8 cellular contexts compared by ENCODE assay signal in the genomic region with DNA sequence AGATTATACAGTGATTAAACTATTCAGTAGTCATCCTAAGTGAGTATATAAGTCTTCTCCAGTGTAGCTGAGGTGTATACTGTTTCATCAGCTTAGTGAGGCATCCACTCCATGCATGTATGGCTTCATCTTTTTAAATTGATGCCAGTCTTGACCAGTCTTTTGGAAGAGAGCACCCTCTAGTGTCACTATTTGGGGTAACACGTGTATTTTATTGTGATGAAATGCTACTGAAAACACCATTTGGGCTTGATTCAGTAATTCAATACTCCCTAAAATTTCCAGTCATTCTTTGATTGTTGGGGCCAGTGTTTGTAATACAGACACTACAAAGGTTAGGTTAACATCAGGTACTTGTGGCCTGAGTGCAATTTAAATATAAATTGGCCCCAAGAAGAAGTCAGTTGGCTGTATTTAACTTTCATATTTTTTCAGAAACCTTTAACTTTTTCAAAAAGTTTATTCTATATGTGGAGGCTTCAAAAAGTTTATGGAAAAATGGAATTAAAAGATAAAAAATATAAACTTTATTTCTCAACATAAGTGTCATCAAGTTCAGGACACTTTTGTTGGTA. TPM values are rescaled to one million over a fixed set of nuclear protein-coding genes. Genes with fewer than 3 reads are reported as not detected.
A peak's percentile ranks its signal among the peaks of the same experiment; 100 is the strongest.
DNase-seq lines count a peak whose midpoint lies in the region; ATAC-seq, FAIRE-seq and TF ChIP-seq lines count a peak whose summit lies in the region.

No MANE protein-coding gene starts in this region.

- TF ChIP-seq RAD21 in HepG2 (CRISPR knock-in tag; IDR thresholded peaks at IDR 0.05), result peak; percentile 59

- no peaks in the 10 kb centered on the region for H3K9me3 ChIP-seq in DND-41 (ENCODE audit: insufficient read depth, low read length, severe bottlenecking)
- no peaks in the 10 kb centered on the region for H3K9me3 ChIP-seq in HepG2 (ENCODE audit: low read length)

- intact Hi-C loops in HepG2 (cut with micrococcal nuclease; ENCODE audit: unreplicated experiment), result loop anchor here (1.0 to 10.0 kb wide), 4 partner anchors 51 to 654 kb away; no protein-coding TSS in a partner anchor

- TF ChIP-seq CTCF in DND-41 (IDR thresholded peaks at IDR 0.05; ENCODE audit: borderline replicate concordance, extremely low read depth, low read length, poor library complexity, severe bottlenecking) (peak; percentile 65), brain (conservative IDR thresholded peaks at IDR 0.05) (peak; percentile 52 to 69), HepG2 (CRISPR knock-in tag; IDR thresholded peaks at IDR 0.05) (peak; percentile 88)

- TF ChIP-seq POLR2A in HepG2 (IDR thresholded peaks at IDR 0.05; ENCODE audit: insufficient read depth in 1 of 2, low read depth in 2 of 2, low read length in 2 of 2), result no peak

- no peak overlapping the region for H3K27ac Mint-ChIP-seq in brain
- no peak overlapping the region for H3K27ac Mint-ChIP-seq in natural killer cell treated with Interleukin-12 subunit alpha and Interleukin-12 subunit beta and Interleukin-15 and Interleukin-18, amount 100 ng/mL, for 72 hours

- no peak overlapping the region for H3K9ac ChIP-seq in DND-41 (ENCODE audit: low read depth, low read length)
- H3K9ac ChIP-seq in HepG2 (ENCODE audit: insufficient read depth, low read depth, low read length), result no peak overlapping the region

- H3K27ac ChIP-seq in DND-41 (ENCODE audit: low read length), result no peak overlapping the region
- no peak overlapping the region for H3K27ac ChIP-seq in HepG2 (ENCODE audit: extremely low read length, insufficient read depth, low read length)

- CTCF ChIA-PET in HepG2 (lab: Yijun Ruan, JAX; ENCODE audit: low intra/inter-chr PET ratio, low total read pairs), result interaction anchor here (0.9 to 1.4 kb wide), 4 partner anchors 13 to 361 kb away, joined by 4 to 7 read pairs (median 5); no protein-coding TSS in a partner anchor

- H3K4me2 ChIP-seq in DND-41 (ENCODE audit: insufficient read depth, low read length), result no peak overlapping the region
- no peak overlapping the region for H3K4me2 ChIP-seq in HepG2 (ENCODE audit: low read depth, low read length)

- no peaks in the 10 kb centered on the region for H3K27me3 ChIP-seq in DND-41 (ENCODE audit: insufficient read depth, low read length, poor library complexity)
- H3K27me3 ChIP-seq in HepG2 (ENCODE audit: control insufficient read depth in 1 of 2, insufficient read depth in 2 of 2, low read length in 2 of 2), result no peaks in the 10 kb centered on the region

- no peaks in the 10 kb centered on the region for H3K36me3 ChIP-seq in DND-41 (ENCODE audit: insufficient read depth, low read length)
- 0 out of 5 replicates have a peak, but pooled peaks cover 0 to 2% of the 10 kb centered on the region in 2 experiments for H3K36me3 ChIP-seq in HepG2 (replicated peaks in 1 of 2; ENCODE audit: control insufficient read depth in 1 of 2, insufficient read depth in 2 of 2, low read length in 2 of 2)

- no TSS peak for BruUV-seq in HepG2 (replicated peaks; lab: Mats Ljungman, UMichigan)

- in situ Hi-C loops in HepG2 (cut with HindIII; ENCODE audit: extremely low pct_ligation_motif_present, low pct_unique_long_range_greater_than_20kb), result no loop called here

- DNase-seq in DND-41 (no peak), NCI-H2227 (lab: John Stamatoyannopoulos, UW; ENCODE audit: unreplicated experiment) (peak; percentile 68), HepG2 (ENCODE audit: low spot score) (peak; percentile 79), RCC 7860 (ENCODE audit: low spot score) (no peak)
- DNase-seq in natural killer cell treated with Interleukin-12 subunit alpha and Interleukin-12 subunit beta and Interleukin-15 and Interleukin-18, amount 100 ng/mL, for 72 hours (ENCODE audit: low spot score), result no peak

- H2AFZ ChIP-seq in DND-41 (ENCODE audit: low read depth, low read length) (no peak overlapping the region), HepG2 (ENCODE audit: low read length) (no peak overlapping the region)

- FAIRE-seq in HepG2 (lab: Jason Lieb, UNC) (peak; percentile 55), RCC 7860 (lab: Jason Lieb, UNC) (no peak)

- no peak for TF ChIP-seq EP300 in HepG2 (IDR thresholded peaks at IDR 0.05; ENCODE audit: low read depth in 2 of 2, low read length in 2 of 2)
- TF ChIP-seq EP300 in HepG2 (CRISPR knock-in tag; IDR thresholded peaks at IDR 0.05; ENCODE audit: borderline replicate concordance), result no peak

- no peaks in the 10 kb centered on the region for H3K4me1 Mint-ChIP-seq in brain
- no peaks in the 10 kb centered on the region for H3K4me1 Mint-ChIP-seq in natural killer cell treated with Interleukin-12 subunit alpha and Interleukin-12 subunit beta and Interleukin-15 and Interleukin-18, amount 100 ng/mL, for 72 hours (ENCODE audit: low read depth in 2 of 2)

- ATAC-seq in DND-41 (ENCODE audit: insufficient read depth, low read depth) (peak; percentile 44; the same call in 2 of the 3 replicates), HG02759 (IDR thresholded peaks at IDR 0.05; ENCODE audit: unreplicated experiment) (peak; percentile 64), HepG2 (peak; percentile 78), HG03175 (IDR thresholded peaks at IDR 0.05; ENCODE audit: unreplicated experiment) (no peak)
- ATAC-seq in natural killer cell treated with Interleukin-12 subunit alpha and Interleukin-12 subunit beta and Interleukin-15 and Interleukin-18, amount 100 ng/mL, for 72 hours, result no peak

- 2% methylated on average over 1 of the region's 1 CpG for WGBS in HepG2 (ENCODE audit: low lambda C conversion rate)

- H3K9me3 Mint-ChIP-seq in brain, result no peaks in the 10 kb centered on the region
- H3K9me3 Mint-ChIP-seq in natural killer cell treated with Interleukin-12 subunit alpha and Interleukin-12 subunit beta and Interleukin-15 and Interleukin-18, amount 100 ng/mL, for 72 hours, result no peaks in the 10 kb centered on the region

- POLR2A ChIA-PET in HepG2 (lab: Yijun Ruan, JAX), result no interaction called here

- H3K4me3 Mint-ChIP-seq in brain, result no peak overlapping the region
- H3K4me3 Mint-ChIP-seq in natural killer cell treated with Interleukin-12 subunit alpha and Interleukin-12 subunit beta and Interleukin-15 and Interleukin-18, amount 100 ng/mL, for 72 hours, result no peak overlapping the region

- H3K27me3 Mint-ChIP-seq in brain, result no peaks in the 10 kb centered on the region
- no peaks in the 10 kb centered on the region for H3K27me3 Mint-ChIP-seq in natural killer cell treated with Interleukin-12 subunit alpha and Interleukin-12 subunit beta and Interleukin-15 and Interleukin-18, amount 100 ng/mL, for 72 hours

- H3K4me3 ChIP-seq in DND-41 (ENCODE audit: low read depth in 1 of 2, low read length in 2 of 2) (no peak overlapping the region), HepG2 (replicated peaks in 1 of 3; ENCODE audit: insufficient read depth in 1 of 3, low read depth in 2 of 3, low read length in 3 of 3) (no peak overlapping the region)

- H3K4me1 ChIP-seq in DND-41 (ENCODE audit: insufficient read depth, low read length) (no peaks in the 10 kb centered on the region), HepG2 (ENCODE audit: insufficient read depth, low read length) (peaks cover 22% of the 10 kb centered on the region)

- no peaks in the 10 kb centered on the region for H3K79me2 ChIP-seq in DND-41 (ENCODE audit: insufficient read depth, low read length)
- no peaks in the 10 kb centered on the region for H3K79me2 ChIP-seq in HepG2 (ENCODE audit: insufficient read depth, low read length)

- no peaks in the 10 kb centered on the region for H4K20me1 ChIP-seq in DND-41 (ENCODE audit: insufficient read depth, low read length)
- H4K20me1 ChIP-seq in HepG2 (ENCODE audit: insufficient read depth, low read length), result peaks cover 4% of the 10 kb centered on the region; the same call in 1 of the 2 replicates

- H3K36me3 Mint-ChIP-seq in brain, result peaks cover 13% of the 10 kb centered on the region
- no peaks in the 10 kb centered on the region for H3K36me3 Mint-ChIP-seq in natural killer cell treated with Interleukin-12 subunit alpha and Interleukin-12 subunit beta and Interleukin-15 and Interleukin-18, amount 100 ng/mL, for 72 hours

TF ChIP-seq in HepG2, 621 proteins besides CTCF, POLR2A, EP300 and RAD21 (continues in another document):
- TF ChIP-seq IKZF1 (IDR thresholded peaks at IDR 0.05), result no peak

RNA-seq across cellular contexts. Expression of gene MIPOL1, which starts 35.3 kb away (rescaled TPM):
- 2.1 TPM for polyA plus RNA-seq in brain (ENCODE audit: insufficient read depth, low read depth, low replicate concordance)
- total RNA-seq in HepG2 (2016; rRNA removed; fragmentation: Illumina TruSeq; extraction: Trizol), result 34.2 and 35.2 TPM in 2 replicates
- total RNA-seq in HepG2 (2016; cell fraction: cytosol; rRNA removed; fragmentation: Illumina TruSeq; extraction: Trizol; ENCODE audit: low read depth), result 30.4 and 34.3 TPM in 2 replicates
- total RNA-seq in HepG2 (2016; cell fraction: insoluble cytoplasmic fraction; rRNA removed; fragmentation: Illumina TruSeq; extraction: Trizol), result 33.9 and 35.4 TPM in 2 replicates
- 22.8 and 24.9 TPM in 2 replicates for total RNA-seq in HepG2 (2016; cell fraction: membrane; rRNA removed; fragmentation: Illumina TruSeq; extraction: Trizol)
- 104 and 116 TPM in 2 replicates for total RNA-seq in HepG2 (2016; cell fraction: nucleus; rRNA removed; fragmentation: Illumina TruSeq; extraction: Trizol)
- 6.9 and 8.6 TPM in 2 replicates for polyA plus RNA-seq in HepG2 (2011; rRNA removed)
- 3.3 and 4.8 TPM in 2 replicates for polyA plus RNA-seq in HepG2 (2011; cell fraction: cytosol; rRNA removed)
- polyA plus RNA-seq in HepG2 (2011; cell fraction: nucleus; rRNA removed), result 7.2 and 8.4 TPM in 2 replicates
- polyA plus RNA-seq in HepG2 (2012), result 15.0 and 17.1 TPM in 2 replicates
- polyA plus RNA-seq in HepG2 (2016; cell fraction: cytosol; fragmentation: Illumina TruSeq; extraction: Trizol; ENCODE audit: low read depth), result 3.4 and 3.6 TPM in 2 replicates
- polyA plus RNA-seq in HepG2 (2016; cell fraction: insoluble cytoplasmic fraction; fragmentation: Illumina TruSeq; extraction: Trizol; ENCODE audit: low read depth), result 22.0 and 22.6 TPM in 2 replicates
- 5.8 and 6.4 TPM in 2 replicates for polyA plus RNA-seq in HepG2 (2016; cell fraction: membrane; fragmentation: Illumina TruSeq; extraction: Trizol; ENCODE audit: low read depth)
- 23.3 and 24.7 TPM in 2 replicates for polyA plus RNA-seq in HepG2 (2016; cell fraction: nucleus; fragmentation: Illumina TruSeq; extraction: Trizol; ENCODE audit: insufficient read depth, low read depth)
- 7.9 and 21.8 TPM in 2 replicates for polyA minus RNA-seq in HepG2 (2011; rRNA and poly(A)+ RNA removed; ENCODE audit: low replicate concordance)
- 20.5 and 21.5 TPM in 2 replicates for polyA minus RNA-seq in HepG2 (2011; cell fraction: cytosol; rRNA and poly(A)+ RNA removed)
- 195 and 223 TPM in 2 replicates for polyA minus RNA-seq in HepG2 (2011; cell fraction: nucleus; rRNA and poly(A)+ RNA removed)
- total RNA-seq in natural killer cell treated with Interleukin-12 subunit alpha and Interleukin-12 subunit beta and Interleukin-15 and Interleukin-18, amount 100 ng/mL, for 72 hours, result not detected

Comparison
In these comparisons a context has a peak if more than half of its experiments do, and no peak if none do; other contexts are left out.
1. ATAC-seq: peak in DND-41 (single experiment), HG02759 (single experiment) and HepG2 (single experiment); none in natural killer cell treated with Interleukin-12 subunit alpha and Interleukin-12 subunit beta and Interleukin-15 and Interleukin-18, amount 100 ng/mL, for 72 hours (0 of 2) and HG03175 (single experiment).
2. DNase-seq: peak in NCI-H2227 (single experiment) and HepG2 (single experiment); none in DND-41 (single experiment), natural killer cell treated with Interleukin-12 subunit alpha and Interleukin-12 subunit beta and Interleukin-15 and Interleukin-18, amount 100 ng/mL, for 72 hours (single experiment) and RCC 7860 (single experiment).
3. RNA of gene MIPOL1, which starts 35.3 kb away (total RNA-seq): 22.8 to 116 TPM in HepG2; not detected in natural killer cell treated with Interleukin-12 subunit alpha and Interleukin-12 subunit beta and Interleukin-15 and Interleukin-18, amount 100 ng/mL, for 72 hours; every median in the first group is over 10 times any median in the second.
4. Peak in every context shown above with its lines, with median percentiles within 50 percentile points of each other: CTCF ChIP-seq.